ENCODE assay signal across 18 cellular contexts in genomic region chr9:136648746-136649145, GRCh38. TPM values are rescaled to one million over a fixed set of nuclear protein-coding genes. Genes with fewer than 3 reads are reported as not detected.
DNase-seq lines count a peak whose midpoint lies in the region; ATAC-seq and TF ChIP-seq lines count a peak whose summit lies in the region.
"Had no signal": no experiment of that assay in that cellular context is flagged by ENCODE, and none has a peak within 500 bp of the region (broad histone marks: within the 10 kb centered on the region; RNA-seq: fewer than 3 reads in every experiment).

No MANE protein-coding gene starts in this region.

- H3K27ac ChIP-seq in SK-N-SH (ENCODE audit: low read depth in 2 of 2, low read length in 1 of 2), result peak overlapping the region in 1 of 2 experiments; percentile 29; a peak in 2 of 4 replicates
- H3K27ac ChIP-seq in duodenal mucosa (ENCODE audit: low read depth, low read length), result peak overlapping the region; percentile 20
- H3K27ac ChIP-seq in upper lobe of left lung, result peak overlapping the region; percentile 65 to 91 (median 75)
- H3K27ac ChIP-seq in ascending aorta, result no peak overlapping the region
- H3K27ac ChIP-seq: A549, vagina had no signal

- 53% methylated on average over 17 of the region's 17 CpGs for WGBS in SK-N-SH (ENCODE audit: low lambda C conversion rate)
- WGBS in upper lobe of left lung, 2 donors, result 24 to 34% methylated on average over 14 to 17 of the region's 17 CpGs

- no peak for TF ChIP-seq RAD21 in SK-N-SH (IDR thresholded peaks at IDR 0.05; ENCODE audit: low read length)

- H3K27me3 ChIP-seq in SK-N-SH (ENCODE audit: insufficient read depth), result no peaks in the 10 kb centered on the region
- H3K27me3 ChIP-seq in duodenal mucosa (ENCODE audit: control insufficient read depth in 1 of 2, insufficient read depth in 2 of 2, low read length in 2 of 2), result peaks cover 3 to 18% of the 10 kb centered on the region in 2 donors
- peaks cover 0 to 9% (median 0%) of the 10 kb centered on the region in 4 donors for H3K27me3 ChIP-seq in upper lobe of left lung
- no peaks in the 10 kb centered on the region for H3K27me3 ChIP-seq in ascending aorta
- H3K27me3 ChIP-seq: vagina had no signal

- H3F3A ChIP-seq in SK-N-SH (replicated peaks; ENCODE audit: insufficient read depth), result no peaks in the 10 kb centered on the region

- TF ChIP-seq EP300 in SK-N-SH (IDR thresholded peaks at IDR 0.05; ENCODE audit: borderline replicate concordance in 1 of 2, low read depth in 1 of 2, low read length in 1 of 2) (no peak), upper lobe of left lung (IDR thresholded peaks at IDR 0.05) (peak in 2 of 4 donors; percentile 75 to 85)

- H3K9me2 ChIP-seq in SK-N-SH, result no peaks in the 10 kb centered on the region

- H3K4me2 ChIP-seq in SK-N-SH, result no peak overlapping the region
- H3K4me2 ChIP-seq: A549 had no signal

- intact Hi-C loops in ascending aorta (cut with DNase I), result no loop called here

- no peaks in the 10 kb centered on the region for H3K9me3 ChIP-seq in SK-N-SH
- H3K9me3 ChIP-seq in duodenal mucosa (ENCODE audit: control insufficient read depth in 1 of 2, low read length in 2 of 2), result no peaks in the 10 kb centered on the region
- H3K9me3 ChIP-seq in upper lobe of left lung, result no peaks in the 10 kb centered on the region
- H3K9me3 ChIP-seq in ascending aorta, result no peaks in the 10 kb centered on the region
- H3K9me3 ChIP-seq: A549, Peyer's patch, vagina had no signal

- no peaks in the 10 kb centered on the region for H3K36me3 ChIP-seq in SK-N-SH (replicated peaks in 1 of 2; ENCODE audit: control insufficient read depth in 1 of 2, insufficient read depth in 2 of 2, low read length in 1 of 2)
- H3K36me3 ChIP-seq in duodenal mucosa (ENCODE audit: control insufficient read depth in 1 of 2, insufficient read depth in 2 of 2, low read length in 2 of 2), result no peaks in the 10 kb centered on the region
- H3K36me3 ChIP-seq in upper lobe of left lung, result no peaks in the 10 kb centered on the region
- no peaks in the 10 kb centered on the region for H3K36me3 ChIP-seq in ascending aorta
- H3K36me3 ChIP-seq: Peyer's patch, vagina had no signal

- H3K4me3 ChIP-seq in SK-N-SH (ENCODE audit: low read depth in 2 of 2, low read length in 1 of 2) (no peak overlapping the region), duodenal mucosa (ENCODE audit: low read depth in 1 of 2, low read length in 2 of 2) (no peak overlapping the region), upper lobe of left lung (peak overlapping the region in 2 of 4 donors; percentile 16), ascending aorta (no peak overlapping the region)
- H3K4me3 ChIP-seq: A549, Peyer's patch, vagina had no signal

- H3K9ac ChIP-seq in SK-N-SH (no peak overlapping the region), duodenal mucosa (ENCODE audit: low read depth in 1 of 2, low read length in 2 of 2) (no peak overlapping the region)

- ATAC-seq in SK-N-SH treated with all-trans-retinoic acid at 6 μM for 48 hours (no peak), upper lobe of left lung (ENCODE audit: low FRiP score in 2 of 2) (no peak)
- ATAC-seq: A549; naive thymus-derived CD8-positive, alpha-beta T cell had no signal

- no peak for TF ChIP-seq CTCF in SK-N-SH (IDR thresholded peaks at IDR 0.05)
- no peak for TF ChIP-seq CTCF in upper lobe of left lung (IDR thresholded peaks at IDR 0.05)
- no peak for TF ChIP-seq CTCF in ascending aorta (IDR thresholded peaks at IDR 0.05)

- POLR2A ChIA-PET in SK-N-SH (lab: Yijun Ruan, JAX), result interaction anchor here (1.4 kb wide), 1 partner anchor 80 kb away, joined by 4 read pairs; no protein-coding TSS in a partner anchor

- H4K20me1 ChIP-seq in SK-N-SH (ENCODE audit: insufficient read depth), result no peaks in the 10 kb centered on the region

- peaks cover 0 to 33% of the 10 kb centered on the region in 2 experiments; a peak in 1 of 4 replicates for H3K4me1 ChIP-seq in SK-N-SH (ENCODE audit: control insufficient read depth in 1 of 2, insufficient read depth in 2 of 2, low read depth in 1 of 2, low read length in 1 of 2)
- peaks cover 6 to 18% of the 10 kb centered on the region in 2 donors for H3K4me1 ChIP-seq in duodenal mucosa (ENCODE audit: control insufficient read depth in 1 of 2, insufficient read depth in 2 of 2, low read length in 2 of 2)
- H3K4me1 ChIP-seq in upper lobe of left lung, result peaks cover 19 to 64% (median 40%) of the 10 kb centered on the region in 4 donors
- H3K4me1 ChIP-seq in ascending aorta, result peaks cover 0 to 8% of the 10 kb centered on the region in 2 donors

- CTCF ChIA-PET in SK-N-SH (lab: Yijun Ruan, JAX), result interaction anchor here (2.0 to 4.4 kb wide), 2 partner anchors 23 to 164 kb away, joined by 7 to 35 read pairs; no protein-coding TSS in a partner anchor

- DNase-seq in SK-N-SH (peak; percentile 79), lung microvascular endothelial cell (ENCODE audit: low read depth in 2 of 2) (peak; percentile 68 to 98), upper lobe of left lung (peak; percentile 60 to 65), DMS79 treated with DMSO at 0.1 percent for 48 hours (lab: John Stamatoyannopoulos, UW) (no peak), ascending aorta (ENCODE audit: low spot score in 2 of 2) (no peak)
- DNase-seq in activated effector memory CD4-positive, alpha-beta T cell treated with anti-CD3 and anti-CD28 coated beads, Interleukin-2, amount 50 U/mL, for 16 hours, result no peak
- DNase-seq: activated CD4-positive, alpha-beta T cell treated with anti-CD3 and anti-CD28 coated beads for 48 hours; activated T-cell treated with anti-CD3 and anti-CD28 coated beads, Interleukin-2, amount 50 U/mL, for 1 hour; erythroblast; naive thymus-derived CD8-positive, alpha-beta T cell; NCI-H1105; NCI-H446 treated with DMSO at 0.1 percent for 48 hours; stimulated activated CD4-positive, alpha-beta T cell treated with anti-CD3 and anti-CD28 coated beads, Interleukin-4, amount 100 ng/mL, for 1 hour had no signal

- TF ChIP-seq POLR2A in upper lobe of left lung (IDR thresholded peaks at IDR 0.05), result peak in 1 of 4 donors; percentile 41

- no peak overlapping the region for H2AFZ ChIP-seq in SK-N-SH (ENCODE audit: low read depth)

- no peaks in the 10 kb centered on the region for H3K79me2 ChIP-seq in SK-N-SH (ENCODE audit: insufficient read depth)

TF ChIP-seq in SK-N-SH, 30 proteins besides CTCF, POLR2A, EP300 and RAD21:
- no peak for TF ChIP-seq FOXM1 (IDR thresholded peaks at IDR 0.05; ENCODE audit: low read depth)
- TF ChIP-seq RCOR1 (IDR thresholded peaks at IDR 0.05; ENCODE audit: low read length), result peak; percentile 46; the same call in 1 of the 2 replicates
- no peak for TF ChIP-seq EZH2phosphoT487 (IDR thresholded peaks at IDR 0.05; ENCODE audit: borderline replicate concordance, low read depth)
- TF ChIP-seq MXI1 (IDR thresholded peaks at IDR 0.05; ENCODE audit: low read depth, low read length), result peak; percentile 64; the same call in 1 of the 2 replicates

TF ChIP-seq in SK-N-SH treated with all-trans-retinoic acid at 6 μM for 48 hours, 23 proteins besides CTCF, POLR2A, EP300 and RAD21:
- TF ChIP-seq PPARA (CRISPR knock-in tag; IDR thresholded peaks at IDR 0.05; ENCODE audit: borderline replicate concordance), result no peak
- no peak for TF ChIP-seq ZC3H10 (CRISPR knock-in tag; IDR thresholded peaks at IDR 0.05)
- TF ChIP-seq ISL1 (CRISPR knock-in tag; IDR thresholded peaks at IDR 0.05), result no peak

RNA-seq across cellular contexts. Expression of gene EGFL7, which starts 14.0 kb away (rescaled TPM):
- polyA plus RNA-seq in SK-N-SH (2012; rRNA removed), result 39.8 and 43.0 TPM in 2 replicates
- polyA plus RNA-seq in SK-N-SH (2012; cell fraction: cytosol; rRNA removed), result 16.4 and 32.5 TPM in 2 replicates
- 32.6 and 35.1 TPM in 2 replicates for polyA plus RNA-seq in SK-N-SH (2012; cell fraction: nucleus; rRNA removed)
- 330 and 384 TPM in 2 replicates for total RNA-seq in lung microvascular endothelial cell
- 100 to 1,000 TPM in 5 of 6 donors, 10 to 100 TPM in 1; 77.9 to 321 (median 165) TPM for total RNA-seq in upper lobe of left lung
- 443 TPM for total RNA-seq in ascending aorta

RNA-seq across cellular contexts. Expression of gene AGPAT2, which starts 38.5 kb away (rescaled TPM):
- 41.8 and 46.8 TPM in 2 replicates for polyA plus RNA-seq in SK-N-SH (2012; rRNA removed)
- 16.8 and 33.3 TPM in 2 replicates for polyA plus RNA-seq in SK-N-SH (2012; cell fraction: cytosol; rRNA removed)
- polyA plus RNA-seq in SK-N-SH (2012; cell fraction: nucleus; rRNA removed), result 50.8 and 59.5 TPM in 2 replicates
- total RNA-seq in lung microvascular endothelial cell (18.8 and 41.0 TPM in 2 replicates), upper lobe of left lung (100 to 1,000 TPM in 5 of 6 donors, 10 to 100 TPM in 1; 70.2 to 242 (median 140) TPM), ascending aorta (129 TPM)

Comparison
In these comparisons a context has a peak if more than half of its experiments do, and no peak if none do; other contexts are left out.
1. DNase-seq: peak in SK-N-SH (single experiment), lung microvascular endothelial cell (2 of 2) and upper lobe of left lung (2 of 2); none in activated effector memory CD4-positive, alpha-beta T cell treated with anti-CD3 and anti-CD28 coated beads, Interleukin-2, amount 50 U/mL, for 16 hours (single experiment), DMS79 treated with DMSO at 0.1 percent for 48 hours (single experiment) and ascending aorta (0 of 2).
2. H3K27ac ChIP-seq: peak in duodenal mucosa (single experiment) and upper lobe of left lung (4 of 4); none in ascending aorta (0 of 2).